8 cellular contexts compared by ENCODE assay signal in genomic region chr13:23579072-23579885, GRCh38. TPM values are rescaled to one million over a fixed set of nuclear protein-coding genes. Genes with fewer than 3 reads are reported as not detected.
DNase-seq lines count a peak whose midpoint lies in the region; ATAC-seq and TF ChIP-seq lines count a peak whose summit lies in the region.

No MANE protein-coding gene starts in this region.

- H3K4me1 ChIP-seq in KMS-11 (ENCODE audit: low read depth, poor library complexity, severe bottlenecking) (no peaks in the 10 kb centered on the region), thoracic aorta (ENCODE audit: control insufficient read depth in 1 of 2, low read depth in 2 of 2) (peaks cover 0 to 13% of the 10 kb centered on the region in 2 donors)

- H3K4me3 Mint-ChIP-seq in glutamatergic neuron (ENCODE audit: unreplicated experiment), result peak overlapping the region; percentile 91
- peak overlapping the region; percentile 77 for H3K4me3 Mint-ChIP-seq in osteocyte (ENCODE audit: unreplicated experiment)

- H3K4me1 Mint-ChIP-seq in glutamatergic neuron (ENCODE audit: low read depth, unreplicated experiment), result peaks cover 32% of the 10 kb centered on the region
- H3K4me1 Mint-ChIP-seq in osteocyte (ENCODE audit: unreplicated experiment), result peaks cover 8% of the 10 kb centered on the region

- no peak for TF ChIP-seq CTCF in KMS-11 (conservative IDR thresholded peaks at IDR 0.05; ENCODE audit: low read depth, low read length)
- no peak for TF ChIP-seq CTCF in glutamatergic neuron (IDR thresholded peaks at IDR 0.05; ENCODE audit: partially characterized antibody, unreplicated experiment)
- no peak for TF ChIP-seq CTCF in osteocyte (IDR thresholded peaks at IDR 0.05)
- TF ChIP-seq CTCF in thoracic aorta (IDR thresholded peaks at IDR 0.05), result no peak

- H3K9me3 ChIP-seq in thoracic aorta, result no peaks in the 10 kb centered on the region

- ATAC-seq in GM21737 (IDR thresholded peaks at IDR 0.05; ENCODE audit: unreplicated experiment) (peak; percentile 86), thoracic aorta (ENCODE audit: insufficient number of reproducible peaks, low FRiP score, low read depth) (peak; percentile 85)

- no peaks in the 10 kb centered on the region for H3K79me2 ChIP-seq in KMS-11 (ENCODE audit: insufficient read depth, low read depth)

- peak; percentile 84 for DNase-seq in EL
- DNase-seq in SK-N-DZ (ENCODE audit: low spot score), result peak; percentile 80
- DNase-seq in activated naive CD4-positive, alpha-beta T cell treated with anti-CD3 and anti-CD28 coated beads, Interleukin-2, amount 50 U/mL, for 16 hours, result peak; percentile 93
- peak; percentile 97 for DNase-seq in glutamatergic neuron
- peak; percentile 97 for DNase-seq in osteocyte (ENCODE audit: extremely low spot score, unreplicated experiment)
- DNase-seq in thoracic aorta (ENCODE audit: low spot score), result peak; percentile 39

- no peak overlapping the region for H3K4me3 ChIP-seq in KMS-11 (IDR thresholded peaks at IDR 0.05; ENCODE audit: insufficient read depth, low read depth, low read length)
- H3K4me3 ChIP-seq in thoracic aorta, result peak overlapping the region; percentile 94

- peaks cover 13% of the 10 kb centered on the region for H3K9me3 Mint-ChIP-seq in glutamatergic neuron (ENCODE audit: unreplicated experiment)
- H3K9me3 Mint-ChIP-seq in osteocyte (ENCODE audit: unreplicated experiment), result no peaks in the 10 kb centered on the region

- peak overlapping the region; percentile 61 for H3K9ac ChIP-seq in KMS-11

- peak overlapping the region; percentile 57; the same call in 1 of the 2 replicates for H3K4me2 ChIP-seq in KMS-11

- no peaks in the 10 kb centered on the region for H3K36me3 ChIP-seq in KMS-11 (ENCODE audit: insufficient read depth)
- H3K36me3 ChIP-seq in thoracic aorta, result no peaks in the 10 kb centered on the region

- H3K36me3 Mint-ChIP-seq in glutamatergic neuron (ENCODE audit: unreplicated experiment), result peaks cover 5% of the 10 kb centered on the region
- H3K36me3 Mint-ChIP-seq in osteocyte (ENCODE audit: unreplicated experiment), result no peaks in the 10 kb centered on the region

- H4K20me1 ChIP-seq in KMS-11 (ENCODE audit: insufficient read depth), result no peaks in the 10 kb centered on the region

- H2AFZ ChIP-seq in KMS-11 (ENCODE audit: low read depth), result peak overlapping the region; percentile 59

- peak overlapping the region; percentile 17 for H3K27ac Mint-ChIP-seq in glutamatergic neuron (ENCODE audit: unreplicated experiment)
- peak overlapping the region; percentile 41 for H3K27ac Mint-ChIP-seq in osteocyte (ENCODE audit: unreplicated experiment)

- no peaks in the 10 kb centered on the region for H3K27me3 ChIP-seq in KMS-11 (ENCODE audit: insufficient read depth, low read depth)
- no peaks in the 10 kb centered on the region for H3K27me3 ChIP-seq in thoracic aorta (replicated peaks; ENCODE audit: insufficient read depth)

- H3K27ac ChIP-seq in KMS-11 (peak overlapping the region; percentile 63), thoracic aorta (no peak overlapping the region)

- H3K27me3 Mint-ChIP-seq in glutamatergic neuron (ENCODE audit: unreplicated experiment) (peaks cover 12% of the 10 kb centered on the region), osteocyte (ENCODE audit: unreplicated experiment) (peaks cover 30% of the 10 kb centered on the region)

RNA-seq across cellular contexts. Expression of gene TNFRSF19, which starts 9.1 kb away (rescaled TPM):
- polyA plus RNA-seq in SK-N-DZ (2014; cell fraction: cytosol; rRNA removed), result 3.0 and 3.3 TPM in 2 replicates
- 2.4 and 4.4 TPM in 2 replicates for polyA plus RNA-seq in SK-N-DZ (2014; cell fraction: nucleus; rRNA removed)
- total RNA-seq in glutamatergic neuron (ENCODE audit: unreplicated experiment) (188 TPM), osteocyte (1.6 and 1.7 TPM in 2 replicates), thoracic aorta (1 to 10 TPM; 1.4 to 7.6 TPM)

Comparison
In these comparisons a context has a peak if more than half of its experiments do, and no peak if none do; other contexts are left out.
1. DNase-seq: peak in every context shown above with its lines; median percentile 97 in glutamatergic neuron; 97 in osteocyte; 93 in activated naive CD4-positive, alpha-beta T cell treated with anti-CD3 and anti-CD28 coated beads, Interleukin-2, amount 50 U/mL, for 16 hours; 84 in EL; 80 in SK-N-DZ; 39 in thoracic aorta.
2. RNA of gene TNFRSF19, which starts 9.1 kb away (total RNA-seq): 188 TPM in glutamatergic neuron (single experiment); 1.4 to 7.6 TPM in thoracic aorta and 1.6 to 1.7 TPM in osteocyte; every median in the first group is over 10 times any median in the second.